Comparison of ENCODE assay signal across 1 cellular context in the genomic region with DNA sequence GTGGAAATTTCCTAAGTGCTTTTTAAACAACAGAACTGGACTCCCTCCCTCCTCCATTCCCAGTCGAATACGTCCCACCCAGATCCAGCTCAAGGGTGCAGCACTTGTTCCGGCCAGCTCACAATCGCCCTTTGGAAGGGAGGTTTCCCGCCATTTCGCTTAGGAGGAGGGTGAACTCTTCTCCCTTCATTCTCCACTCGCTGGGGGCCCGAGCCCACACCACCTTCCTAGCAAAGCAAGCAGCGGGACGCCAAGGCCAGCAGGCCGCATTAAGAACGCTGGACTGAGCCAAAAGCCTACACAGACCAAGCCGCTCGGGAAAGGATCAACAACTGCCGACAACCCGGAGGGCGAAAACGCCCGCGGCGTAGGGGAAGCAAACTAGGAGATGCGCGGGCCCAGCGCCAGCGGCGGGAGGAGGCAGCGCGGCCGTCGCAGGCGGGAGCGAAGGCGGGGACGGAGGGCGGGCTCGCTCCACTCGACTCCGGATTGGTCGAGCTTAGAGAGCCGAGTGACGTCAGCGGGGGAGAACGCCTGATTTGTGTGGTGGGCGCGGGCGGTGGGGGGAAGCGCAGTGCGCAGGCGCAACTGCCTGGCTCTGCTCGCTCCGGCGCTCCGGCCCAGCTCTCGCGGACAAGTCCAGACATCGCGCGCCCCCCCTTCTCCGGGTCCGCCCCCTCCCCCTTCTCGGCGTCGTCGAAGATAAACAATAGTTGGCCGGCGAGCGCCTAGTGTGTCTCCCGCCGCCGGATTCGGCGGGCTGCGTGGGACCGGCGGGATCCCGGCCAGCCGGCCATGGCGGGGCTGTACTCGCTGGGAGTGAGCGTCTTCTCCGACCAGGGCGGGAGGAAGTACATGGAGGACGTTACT.
TF ChIP-seq lines count a peak whose summit lies in the region.

A gene (plus strand): TSS at position 574 of the 870 bp plus-strand sequence. CDS start 222 bp downstream, at position 796.

TF ChIP-seq in GM12878, 131 proteins besides CTCF, POLR2A, EP300 and RAD21 (continued from another document):
- TF ChIP-seq, protein P1, sequence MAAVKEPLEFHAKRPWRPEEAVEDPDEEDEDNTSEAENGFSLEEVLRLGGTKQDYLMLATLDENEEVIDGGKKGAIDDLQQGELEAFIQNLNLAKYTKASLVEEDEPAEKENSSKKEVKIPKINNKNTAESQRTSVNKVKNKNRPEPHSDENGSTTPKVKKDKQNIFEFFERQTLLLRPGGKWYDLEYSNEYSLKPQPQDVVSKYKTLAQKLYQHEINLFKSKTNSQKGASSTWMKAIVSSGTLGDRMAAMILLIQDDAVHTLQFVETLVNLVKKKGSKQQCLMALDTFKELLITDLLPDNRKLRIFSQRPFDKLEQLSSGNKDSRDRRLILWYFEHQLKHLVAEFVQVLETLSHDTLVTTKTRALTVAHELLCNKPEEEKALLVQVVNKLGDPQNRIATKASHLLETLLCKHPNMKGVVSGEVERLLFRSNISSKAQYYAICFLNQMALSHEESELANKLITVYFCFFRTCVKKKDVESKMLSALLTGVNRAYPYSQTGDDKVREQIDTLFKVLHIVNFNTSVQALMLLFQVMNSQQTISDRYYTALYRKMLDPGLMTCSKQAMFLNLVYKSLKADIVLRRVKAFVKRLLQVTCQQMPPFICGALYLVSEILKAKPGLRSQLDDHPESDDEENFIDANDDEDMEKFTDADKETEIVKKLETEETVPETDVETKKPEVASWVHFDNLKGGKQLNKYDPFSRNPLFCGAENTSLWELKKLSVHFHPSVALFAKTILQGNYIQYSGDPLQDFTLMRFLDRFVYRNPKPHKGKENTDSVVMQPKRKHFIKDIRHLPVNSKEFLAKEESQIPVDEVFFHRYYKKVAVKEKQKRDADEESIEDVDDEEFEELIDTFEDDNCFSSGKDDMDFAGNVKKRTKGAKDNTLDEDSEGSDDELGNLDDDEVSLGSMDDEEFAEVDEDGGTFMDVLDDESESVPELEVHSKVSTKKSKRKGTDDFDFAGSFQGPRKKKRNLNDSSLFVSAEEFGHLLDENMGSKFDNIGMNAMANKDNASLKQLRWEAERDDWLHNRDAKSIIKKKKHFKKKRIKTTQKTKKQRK (IDR thresholded peaks at IDR 0.05; ENCODE audit: low read depth, low read length), result no peak
- TF ChIP-seq MYC (IDR thresholded peaks at IDR 0.05; ENCODE audit: insufficient read depth, insufficient read length, insufficient replicate concordance, low read length, severe bottlenecking) (no peak), STAT3 (IDR thresholded peaks at IDR 0.05; ENCODE audit: low read depth, low read length) (no peak), MTA3 (IDR thresholded peaks at IDR 0.05; ENCODE audit: borderline replicate concordance, low read length) (no peak), NBN (IDR thresholded peaks at IDR 0.05) (peak; percentile 91; the same call in 1 of the 2 replicates), TCF12 (IDR thresholded peaks at IDR 0.05; ENCODE audit: low read depth, low read length) (peak; percentile 13; the same call in 1 of the 2 replicates), MEF2A (IDR thresholded peaks at IDR 0.05; ENCODE audit: insufficient read depth, low read depth, low read length) (no peak), SMAD1 (IDR thresholded peaks at IDR 0.05; ENCODE audit: low read depth, partially characterized antibody) (peak; percentile 42), BMI1 (IDR thresholded peaks at IDR 0.05; ENCODE audit: borderline replicate concordance) (no peak), FOS (IDR thresholded peaks at IDR 0.05; ENCODE audit: borderline replicate concordance, extremely low read depth, insufficient read length) (no peak), TARDBP (IDR thresholded peaks at IDR 0.05; ENCODE audit: borderline replicate concordance) (no peak)
- TF ChIP-seq, protein P2, sequence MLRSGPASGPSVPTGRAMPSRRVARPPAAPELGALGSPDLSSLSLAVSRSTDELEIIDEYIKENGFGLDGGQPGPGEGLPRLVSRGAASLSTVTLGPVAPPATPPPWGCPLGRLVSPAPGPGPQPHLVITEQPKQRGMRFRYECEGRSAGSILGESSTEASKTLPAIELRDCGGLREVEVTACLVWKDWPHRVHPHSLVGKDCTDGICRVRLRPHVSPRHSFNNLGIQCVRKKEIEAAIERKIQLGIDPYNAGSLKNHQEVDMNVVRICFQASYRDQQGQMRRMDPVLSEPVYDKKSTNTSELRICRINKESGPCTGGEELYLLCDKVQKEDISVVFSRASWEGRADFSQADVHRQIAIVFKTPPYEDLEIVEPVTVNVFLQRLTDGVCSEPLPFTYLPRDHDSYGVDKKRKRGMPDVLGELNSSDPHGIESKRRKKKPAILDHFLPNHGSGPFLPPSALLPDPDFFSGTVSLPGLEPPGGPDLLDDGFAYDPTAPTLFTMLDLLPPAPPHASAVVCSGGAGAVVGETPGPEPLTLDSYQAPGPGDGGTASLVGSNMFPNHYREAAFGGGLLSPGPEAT (IDR thresholded peaks at IDR 0.05; ENCODE audit: low read depth), result peak; percentile 81; the same call in 1 of the 2 replicates
- TF ChIP-seq, protein P3, sequence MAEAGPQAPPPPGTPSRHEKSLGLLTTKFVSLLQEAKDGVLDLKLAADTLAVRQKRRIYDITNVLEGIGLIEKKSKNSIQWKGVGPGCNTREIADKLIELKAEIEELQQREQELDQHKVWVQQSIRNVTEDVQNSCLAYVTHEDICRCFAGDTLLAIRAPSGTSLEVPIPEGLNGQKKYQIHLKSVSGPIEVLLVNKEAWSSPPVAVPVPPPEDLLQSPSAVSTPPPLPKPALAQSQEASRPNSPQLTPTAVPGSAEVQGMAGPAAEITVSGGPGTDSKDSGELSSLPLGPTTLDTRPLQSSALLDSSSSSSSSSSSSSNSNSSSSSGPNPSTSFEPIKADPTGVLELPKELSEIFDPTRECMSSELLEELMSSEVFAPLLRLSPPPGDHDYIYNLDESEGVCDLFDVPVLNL (IDR thresholded peaks at IDR 0.05; ENCODE audit: low read depth, low read length), result no peak; the same call in 1 of the 2 replicates
- TF ChIP-seq, protein P4, sequence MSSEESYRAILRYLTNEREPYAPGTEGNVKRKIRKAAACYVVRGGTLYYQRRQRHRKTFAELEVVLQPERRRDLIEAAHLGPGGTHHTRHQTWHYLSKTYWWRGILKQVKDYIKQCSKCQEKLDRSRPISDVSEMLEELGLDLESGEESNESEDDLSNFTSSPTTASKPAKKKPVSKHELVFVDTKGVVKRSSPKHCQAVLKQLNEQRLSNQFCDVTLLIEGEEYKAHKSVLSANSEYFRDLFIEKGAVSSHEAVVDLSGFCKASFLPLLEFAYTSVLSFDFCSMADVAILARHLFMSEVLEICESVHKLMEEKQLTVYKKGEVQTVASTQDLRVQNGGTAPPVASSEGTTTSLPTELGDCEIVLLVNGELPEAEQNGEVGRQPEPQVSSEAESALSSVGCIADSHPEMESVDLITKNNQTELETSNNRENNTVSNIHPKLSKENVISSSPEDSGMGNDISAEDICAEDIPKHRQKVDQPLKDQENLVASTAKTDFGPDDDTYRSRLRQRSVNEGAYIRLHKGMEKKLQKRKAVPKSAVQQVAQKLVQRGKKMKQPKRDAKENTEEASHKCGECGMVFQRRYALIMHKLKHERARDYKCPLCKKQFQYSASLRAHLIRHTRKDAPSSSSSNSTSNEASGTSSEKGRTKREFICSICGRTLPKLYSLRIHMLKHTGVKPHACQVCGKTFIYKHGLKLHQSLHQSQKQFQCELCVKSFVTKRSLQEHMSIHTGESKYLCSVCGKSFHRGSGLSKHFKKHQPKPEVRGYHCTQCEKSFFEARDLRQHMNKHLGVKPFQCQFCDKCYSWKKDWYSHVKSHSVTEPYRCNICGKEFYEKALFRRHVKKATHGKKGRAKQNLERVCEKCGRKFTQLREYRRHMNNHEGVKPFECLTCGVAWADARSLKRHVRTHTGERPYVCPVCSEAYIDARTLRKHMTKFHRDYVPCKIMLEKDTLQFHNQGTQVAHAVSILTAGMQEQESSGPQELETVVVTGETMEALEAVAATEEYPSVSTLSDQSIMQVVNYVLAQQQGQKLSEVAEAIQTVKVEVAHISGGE (CRISPR knock-in tag; IDR thresholded peaks at IDR 0.05), result no peak
